In genomic region chrX:30674799-30675198, GRCh38 we compare ENCODE assay signal across 1 cellular context.
A peak's percentile ranks its signal among the peaks of the same experiment; 100 is the strongest.
TF ChIP-seq lines count a peak whose summit lies in the region.

No MANE protein-coding gene starts in this region.

TF ChIP-seq in HepG2, 621 proteins besides CTCF, POLR2A, EP300 and RAD21:
- no peak for TF ChIP-seq ZNF180 (CRISPR knock-in tag; IDR thresholded peaks at IDR 0.05; ENCODE audit: borderline replicate concordance, low read depth)
- 0 out of 2 replicates have a peak, but pooled peaks have one; percentile 30 for TF ChIP-seq SSRP1 (CRISPR knock-in tag; IDR thresholded peaks at IDR 0.05)
- peak; percentile 79 for TF ChIP-seq PAF1 (CRISPR knock-in tag; IDR thresholded peaks at IDR 0.05)
